In the genomic region with DNA sequence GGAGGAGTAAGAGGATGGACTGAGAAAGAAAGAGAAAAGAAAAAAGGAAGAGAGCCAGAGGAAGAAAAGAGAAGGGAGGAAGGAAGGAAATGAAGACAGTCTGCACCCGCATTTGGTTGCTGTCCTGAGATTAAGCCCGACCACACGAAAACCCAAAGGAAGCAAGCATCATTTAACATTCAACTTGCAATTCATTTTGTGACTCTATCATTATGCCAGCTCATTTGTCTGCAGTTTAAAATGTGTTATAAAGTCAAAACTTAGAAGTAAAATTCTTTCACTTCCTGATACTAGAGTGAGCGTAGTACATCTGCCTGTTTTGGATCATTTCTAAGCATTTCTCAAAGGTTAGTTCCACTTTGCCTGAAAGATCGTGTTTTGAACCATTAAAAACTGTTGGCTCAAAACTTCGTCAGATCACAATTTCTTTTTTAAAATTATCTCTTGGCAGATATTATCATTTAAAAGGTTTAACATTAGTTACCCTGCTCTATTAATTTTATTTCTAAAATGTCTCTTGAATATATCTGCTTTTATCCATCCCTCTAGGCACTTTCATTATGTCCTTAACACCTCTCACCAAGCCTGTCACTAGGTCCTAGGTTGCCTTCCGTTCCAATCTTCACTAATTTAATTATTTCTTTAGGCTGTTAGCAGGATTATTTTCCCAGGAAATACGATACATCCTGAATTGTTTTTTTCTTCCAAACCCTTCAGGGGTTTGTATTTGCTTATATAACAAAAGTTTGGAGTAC, we compare ENCODE assay signal across 8 cellular contexts.
DNase-seq lines count a peak whose midpoint lies in the region; ATAC-seq and TF ChIP-seq lines count a peak whose summit lies in the region.

No MANE protein-coding gene starts in this region.

- H4K20me1 ChIP-seq in OCI-LY7 (ENCODE audit: insufficient read depth, low read length) = no peaks in the 10 kb centered on the region

- peak overlapping the region; percentile 78 for H3K27ac Mint-ChIP-seq in activated CD4-positive, alpha-beta T cell treated with anti-CD3 and anti-CD28 coated beads, Interleukin-2, amount 10 ng/mL, durations not matched to agents 7 days and 5 days
- peak overlapping the region; percentile 80 to 88 for H3K27ac Mint-ChIP-seq in natural killer cell treated with Interleukin-12 subunit alpha and Interleukin-12 subunit beta and Interleukin-15 and Interleukin-18, amount 100 ng/mL, for 72 hours

- no peak overlapping the region for H3K27ac ChIP-seq in OCI-LY7 (ENCODE audit: low read depth, low read length, poor library complexity, severe bottlenecking)

- H3K9me3 ChIP-seq in OCI-LY7 (ENCODE audit: low read length) = no peaks in the 10 kb centered on the region

- H2AFZ ChIP-seq in OCI-LY7 (ENCODE audit: low read length) = no peak overlapping the region

- H3K9me2 ChIP-seq in OCI-LY7 (ENCODE audit: insufficient read depth, low read length) = no peaks in the 10 kb centered on the region

- ATAC-seq in HG02678 (IDR thresholded peaks at IDR 0.05; ENCODE audit: unreplicated experiment) = peak; percentile 73
- ATAC-seq in natural killer cell treated with Interleukin-12 subunit alpha and Interleukin-12 subunit beta and Interleukin-15 and Interleukin-18, amount 100 ng/mL, for 72 hours = peak; percentile 72 to 81

- H3K36me3 ChIP-seq in OCI-LY7 (ENCODE audit: insufficient read depth, low read length) = no peaks in the 10 kb centered on the region

- H3K4me1 Mint-ChIP-seq in activated CD4-positive, alpha-beta T cell treated with anti-CD3 and anti-CD28 coated beads, Interleukin-2, amount 10 ng/mL, durations not matched to agents 7 days and 5 days = peaks cover 50% of the 10 kb centered on the region
- peaks cover 17 to 34% of the 10 kb centered on the region in 2 donors for H3K4me1 Mint-ChIP-seq in natural killer cell treated with Interleukin-12 subunit alpha and Interleukin-12 subunit beta and Interleukin-15 and Interleukin-18, amount 100 ng/mL, for 72 hours (ENCODE audit: low read depth in 2 of 2)

- BruUV-seq in OCI-LY7 (replicated peaks; lab: Mats Ljungman, UMichigan) = no TSS peak

- POLR2A ChIA-PET in activated CD4-positive, alpha-beta T cell treated with anti-CD3 and anti-CD28 coated beads, Interleukin-2, amount 10 ng/mL, durations not matched to agents 7 days and 5 days (lab: Charles Lee) = no interaction called here
- POLR2A ChIA-PET in OCI-LY7 (lab: Charles Lee) = interaction anchor here (1.0 kb wide), 1 partner anchor 187 kb away, joined by 3 read pairs; no protein-coding TSS in a partner anchor

- CTCF ChIA-PET in activated CD4-positive, alpha-beta T cell treated with anti-CD3 and anti-CD28 coated beads, Interleukin-2, amount 10 ng/mL, durations not matched to agents 7 days and 5 days (lab: Charles Lee) = no interaction called here
- CTCF ChIA-PET in OCI-LY7 (lab: Charles Lee; ENCODE audit: unreplicated experiment) = interaction anchor here (0.8 kb wide), 1 partner anchor 56 kb away, joined by 3 read pairs; no protein-coding TSS in a partner anchor

- no peaks in the 10 kb centered on the region for H3K36me3 Mint-ChIP-seq in activated CD4-positive, alpha-beta T cell treated with anti-CD3 and anti-CD28 coated beads, Interleukin-2, amount 10 ng/mL, durations not matched to agents 7 days and 5 days (ENCODE audit: low read depth)
- H3K36me3 Mint-ChIP-seq in natural killer cell treated with Interleukin-12 subunit alpha and Interleukin-12 subunit beta and Interleukin-15 and Interleukin-18, amount 100 ng/mL, for 72 hours = no peaks in the 10 kb centered on the region

- peaks cover 7% of the 10 kb centered on the region for H3K4me1 ChIP-seq in OCI-LY7 (ENCODE audit: insufficient read depth, low read length, poor library complexity, severe bottlenecking)

- peak overlapping the region; percentile 71 for H3K4me3 Mint-ChIP-seq in activated CD4-positive, alpha-beta T cell treated with anti-CD3 and anti-CD28 coated beads, Interleukin-2, amount 10 ng/mL, durations not matched to agents 7 days and 5 days
- peak overlapping the region; percentile 86 for H3K4me3 Mint-ChIP-seq in natural killer cell treated with Interleukin-12 subunit alpha and Interleukin-12 subunit beta and Interleukin-15 and Interleukin-18, amount 100 ng/mL, for 72 hours

- no peak for TF ChIP-seq CTCF in OCI-LY7 (conservative IDR thresholded peaks at IDR 0.05; ENCODE audit: low read length)

- H3K9me3 Mint-ChIP-seq in activated CD4-positive, alpha-beta T cell treated with anti-CD3 and anti-CD28 coated beads, Interleukin-2, amount 10 ng/mL, durations not matched to agents 7 days and 5 days = no peaks in the 10 kb centered on the region
- H3K9me3 Mint-ChIP-seq in natural killer cell treated with Interleukin-12 subunit alpha and Interleukin-12 subunit beta and Interleukin-15 and Interleukin-18, amount 100 ng/mL, for 72 hours = no peaks in the 10 kb centered on the region

- intact Hi-C loops in OCI-LY7 (cut with micrococcal nuclease; ENCODE audit: unreplicated experiment) = loop anchor here (10.0 kb wide), 1 partner anchor 238 kb away; the partner anchor contains the start of gene TLE4

- H3K4me3 ChIP-seq in OCI-LY7 (ENCODE audit: low read depth, low read length, poor library complexity, severe bottlenecking) = no peak overlapping the region

- peak overlapping the region; percentile 31 for H3K4me2 ChIP-seq in OCI-LY7 (ENCODE audit: low read length)

- DNase-seq in activated CD4-positive, alpha-beta T cell treated with anti-CD3 and anti-CD28 coated beads, Interleukin-2, amount 10 ng/mL, durations not matched to agents 7 days and 5 days = peak; percentile 21
- DNase-seq in activated CD4-positive, alpha-beta T cell treated with anti-CD3 and anti-CD28 coated beads, Interleukin-2, amount 50 U/mL, for 4 hours = no peak
- DNase-seq in OCI-LY7 (ENCODE audit: low spot score) (peak; percentile 45), SK-N-DZ (ENCODE audit: low spot score) (no peak), hypothalamus (lab: John Stamatoyannopoulos, UW) (no peak), SW 1271 (lab: John Stamatoyannopoulos, UW) (no peak)
- DNase-seq in natural killer cell treated with Interleukin-12 subunit alpha and Interleukin-12 subunit beta and Interleukin-15 and Interleukin-18, amount 100 ng/mL, for 72 hours (ENCODE audit: low spot score) = no peak

- H3K27me3 Mint-ChIP-seq in activated CD4-positive, alpha-beta T cell treated with anti-CD3 and anti-CD28 coated beads, Interleukin-2, amount 10 ng/mL, durations not matched to agents 7 days and 5 days = no peaks in the 10 kb centered on the region
- H3K27me3 Mint-ChIP-seq in natural killer cell treated with Interleukin-12 subunit alpha and Interleukin-12 subunit beta and Interleukin-15 and Interleukin-18, amount 100 ng/mL, for 72 hours = no peaks in the 10 kb centered on the region

- H3K79me2 ChIP-seq in OCI-LY7 (ENCODE audit: insufficient read depth, low read depth, low read length) = no peaks in the 10 kb centered on the region

Comparison
In these comparisons a context has a peak if more than half of its experiments do, and no peak if none do; other contexts are left out.
1. DNase-seq: peak in activated CD4-positive, alpha-beta T cell treated with anti-CD3 and anti-CD28 coated beads, Interleukin-2, amount 10 ng/mL, durations not matched to agents 7 days and 5 days (single experiment) and OCI-LY7 (single experiment); none in activated CD4-positive, alpha-beta T cell treated with anti-CD3 and anti-CD28 coated beads, Interleukin-2, amount 50 U/mL, for 4 hours (0 of 2), natural killer cell treated with Interleukin-12 subunit alpha and Interleukin-12 subunit beta and Interleukin-15 and Interleukin-18, amount 100 ng/mL, for 72 hours (single experiment), SK-N-DZ (single experiment), hypothalamus (0 of 51) and SW 1271 (0 of 2).